In the genomic region with DNA sequence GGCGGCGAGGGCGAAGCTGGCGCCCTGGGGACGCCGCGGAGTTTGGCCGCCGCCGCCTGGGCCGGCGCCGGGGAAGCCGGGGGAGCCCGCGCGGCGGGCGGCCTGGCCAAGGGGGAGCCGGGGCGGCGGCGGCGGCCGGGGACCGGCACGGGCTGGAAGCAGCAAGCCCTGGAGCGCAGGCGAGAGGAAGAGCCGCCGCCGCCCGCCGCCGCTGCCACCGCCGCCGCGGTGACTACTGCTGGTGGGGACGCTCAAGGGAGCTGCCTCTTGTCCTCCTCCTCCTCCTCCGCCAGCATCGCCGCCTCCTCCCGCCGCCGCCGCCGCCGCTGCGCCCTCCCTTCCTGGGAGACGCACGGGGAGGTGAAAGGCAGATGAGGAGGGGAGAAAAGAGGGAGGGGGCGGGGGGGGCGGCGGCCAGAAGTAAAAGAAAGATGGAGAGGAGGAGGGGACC, we compare ENCODE assay signal across 10 cellular contexts. TPM values are rescaled to one million over a fixed set of nuclear protein-coding genes. Genes with fewer than 3 reads are reported as not detected.
DNase-seq lines count a peak whose midpoint lies in the region; ATAC-seq and TF ChIP-seq lines count a peak whose summit lies in the region.
"Had no signal": no experiment of that assay in that cellular context is flagged by ENCODE, and none has a peak within 500 bp of the region (broad histone marks: within the 10 kb centered on the region; RNA-seq: fewer than 3 reads in every experiment).

No MANE protein-coding gene starts in this region.

- H3K9me3 Mint-ChIP-seq in activated naive CD8-positive, alpha-beta T cell treated with anti-CD3 and anti-CD28 coated beads for 36 hours = no peaks in the 10 kb centered on the region
- no peaks in the 10 kb centered on the region for H3K9me3 Mint-ChIP-seq in activated naive CD8-positive, alpha-beta T cell treated with anti-CD3 and anti-CD28 coated beads, Interleukin-2, amount 50 U/mL, for 24 hours
- H3K9me3 Mint-ChIP-seq in memory B cell = no peaks in the 10 kb centered on the region
- H3K9me3 Mint-ChIP-seq: central memory CD8-positive, alpha-beta T cell had no signal

- ATAC-seq in activated naive CD8-positive, alpha-beta T cell treated with anti-CD3 and anti-CD28 coated beads, Interleukin-2, amount 50 U/mL, for 24 hours = no peak
- ATAC-seq in memory B cell (ENCODE audit: low read depth) = no peak

- H3K4me1 ChIP-seq in urinary bladder (ENCODE audit: insufficient read depth) = no peaks in the 10 kb centered on the region

- no peak for DNase-seq in activated naive CD8-positive, alpha-beta T cell treated with anti-CD3 and anti-CD28 coated beads for 36 hours
- DNase-seq in activated naive CD8-positive, alpha-beta T cell treated with anti-CD3 and anti-CD28 coated beads, Interleukin-2, amount 50 U/mL, for 24 hours = no peak
- DNase-seq in choroid plexus epithelial cell (ENCODE audit: low read depth) (peak; percentile 52), memory B cell (ENCODE audit: low spot score in 2 of 2) (no peak), NCI-H774 (lab: John Stamatoyannopoulos, UW) (no peak), activated gamma-delta T cell treated with Interleukin-2 at 50 U/mL for 16 hours (no peak), NCI-H2029 treated with DMSO at 0.1 percent for 48 hours (lab: John Stamatoyannopoulos, UW) (no peak)
- DNase-seq: CD4-positive, alpha-beta memory T cell had no signal

- H3K36me3 ChIP-seq in urinary bladder (ENCODE audit: insufficient read depth) = no peaks in the 10 kb centered on the region

- H3K36me3 Mint-ChIP-seq in activated naive CD8-positive, alpha-beta T cell treated with anti-CD3 and anti-CD28 coated beads for 36 hours = no peaks in the 10 kb centered on the region
- no peaks in the 10 kb centered on the region for H3K36me3 Mint-ChIP-seq in activated naive CD8-positive, alpha-beta T cell treated with anti-CD3 and anti-CD28 coated beads, Interleukin-2, amount 50 U/mL, for 24 hours (ENCODE audit: low read depth)
- H3K36me3 Mint-ChIP-seq in memory B cell = no peaks in the 10 kb centered on the region
- H3K36me3 Mint-ChIP-seq: CD4-positive, alpha-beta memory T cell had no signal

- no peak overlapping the region for H3K27ac Mint-ChIP-seq in activated naive CD8-positive, alpha-beta T cell treated with anti-CD3 and anti-CD28 coated beads for 36 hours
- H3K27ac Mint-ChIP-seq in activated naive CD8-positive, alpha-beta T cell treated with anti-CD3 and anti-CD28 coated beads, Interleukin-2, amount 50 U/mL, for 24 hours = no peak overlapping the region
- no peak overlapping the region for H3K27ac Mint-ChIP-seq in memory B cell
- H3K27ac Mint-ChIP-seq: CD4-positive, alpha-beta memory T cell had no signal

- peak overlapping the region; percentile 32 for H3K4me3 Mint-ChIP-seq in activated naive CD8-positive, alpha-beta T cell treated with anti-CD3 and anti-CD28 coated beads for 36 hours
- H3K4me3 Mint-ChIP-seq in activated naive CD8-positive, alpha-beta T cell treated with anti-CD3 and anti-CD28 coated beads, Interleukin-2, amount 50 U/mL, for 24 hours = no peak overlapping the region
- H3K4me3 Mint-ChIP-seq in memory B cell = peak overlapping the region; percentile 21
- H3K4me3 Mint-ChIP-seq: CD4-positive, alpha-beta memory T cell; central memory CD8-positive, alpha-beta T cell had no signal

- H3K4me1 Mint-ChIP-seq in activated naive CD8-positive, alpha-beta T cell treated with anti-CD3 and anti-CD28 coated beads for 36 hours = no peaks in the 10 kb centered on the region
- peaks cover 5% of the 10 kb centered on the region for H3K4me1 Mint-ChIP-seq in activated naive CD8-positive, alpha-beta T cell treated with anti-CD3 and anti-CD28 coated beads, Interleukin-2, amount 50 U/mL, for 24 hours
- no peaks in the 10 kb centered on the region for H3K4me1 Mint-ChIP-seq in memory B cell
- H3K4me1 Mint-ChIP-seq: central memory CD8-positive, alpha-beta T cell had no signal

- peaks cover 66% of the 10 kb centered on the region for H3K27me3 Mint-ChIP-seq in activated naive CD8-positive, alpha-beta T cell treated with anti-CD3 and anti-CD28 coated beads for 36 hours
- peaks cover 59% of the 10 kb centered on the region for H3K27me3 Mint-ChIP-seq in activated naive CD8-positive, alpha-beta T cell treated with anti-CD3 and anti-CD28 coated beads, Interleukin-2, amount 50 U/mL, for 24 hours
- peaks cover 24% of the 10 kb centered on the region for H3K27me3 Mint-ChIP-seq in memory B cell

- no peak overlapping the region for H3K27ac ChIP-seq in urinary bladder (ENCODE audit: low read depth)

- WGBS in urinary bladder = 1% methylated on average over 52 of the region's 55 CpGs

- H3K4me3 ChIP-seq in choroid plexus epithelial cell (ENCODE audit: low read depth, low read length) (peak overlapping the region; percentile 77), urinary bladder (ENCODE audit: low read depth, low read length) (peak overlapping the region; percentile 72)

- TF ChIP-seq CTCF in choroid plexus epithelial cell (conservative IDR thresholded peaks at IDR 0.05; ENCODE audit: low read depth, low read length) = no peak

RNA-seq across cellular contexts. Expression of gene PDE10A, which starts 1.0 kb away (rescaled TPM):
- total RNA-seq in activated naive CD8-positive, alpha-beta T cell treated with anti-CD3 and anti-CD28 coated beads for 36 hours = not detected
- total RNA-seq in urinary bladder = 26.6 TPM
- polyA plus RNA-seq in urinary bladder = 1.8 TPM
- total RNA-seq: CD4-positive, alpha-beta memory T cell had no signal
- polyA plus RNA-seq: CD4-positive, alpha-beta memory T cell had no signal

Comparison
In these comparisons a context has a peak if more than half of its experiments do, and no peak if none do; other contexts are left out.
1. RNA of gene PDE10A, which starts 1.0 kb away (total RNA-seq): 26.6 TPM in urinary bladder (single experiment); not detected in activated naive CD8-positive, alpha-beta T cell treated with anti-CD3 and anti-CD28 coated beads for 36 hours; every median in the first group is over 10 times any median in the second.